ENCODE assay signal across 8 cellular contexts in genomic region chr11:57323503-57324153, GRCh38. TPM values are rescaled to one million over a fixed set of nuclear protein-coding genes. Genes with fewer than 3 reads are reported as not detected.
DNase-seq lines count a peak whose midpoint lies in the region; ATAC-seq and TF ChIP-seq lines count a peak whose summit lies in the region.

No MANE protein-coding gene starts in this region.

- H3K27me3 ChIP-seq in BJ (ENCODE audit: control insufficient read depth, insufficient read depth, low read length): no peaks in the 10 kb centered on the region
- H3K27me3 ChIP-seq in naive thymus-derived CD4-positive, alpha-beta T cell (ENCODE audit: control insufficient read depth in 2 of 2, insufficient read depth in 2 of 2, low read length in 2 of 2): no peaks in the 10 kb centered on the region

- peak overlapping the region; percentile 79 for H3K27ac ChIP-seq in naive thymus-derived CD4-positive, alpha-beta T cell (ENCODE audit: low read depth, low read length)

- POLR2A ChIA-PET in BJ (lab: Charles Lee): interaction anchor here (0.9 kb wide), 1 partner anchor 12 kb away, joined by 4 read pairs; no protein-coding TSS in a partner anchor
- POLR2A ChIA-PET in naive thymus-derived CD4-positive, alpha-beta T cell (lab: Charles Lee): interaction anchor here (0.6 to 3.9 kb wide), 4 partner anchors 8 to 192 kb away, joined by 3 to 94 read pairs (median 4); partner anchors contain the start of genes P2RX3, SLC43A1 and SSRP1

- peak; percentile 44 for TF ChIP-seq CTCF in BJ (IDR thresholded peaks at IDR 0.05; ENCODE audit: insufficient read depth, low read depth, low read length)

- H3K9me3 Mint-ChIP-seq in dendritic cell treated with granulocyte-macrophage colony-stimulating factor and Interleukin-4, amounts not matched to agents 40 ng/mL and 50 ng/mL, for 4 days: no peaks in the 10 kb centered on the region
- no peaks in the 10 kb centered on the region for H3K9me3 Mint-ChIP-seq in naive thymus-derived CD4-positive, alpha-beta T cell

- H3K4me1 Mint-ChIP-seq in dendritic cell treated with granulocyte-macrophage colony-stimulating factor and Interleukin-4, amounts not matched to agents 40 ng/mL and 50 ng/mL, for 4 days (ENCODE audit: low read depth): peaks cover 54% of the 10 kb centered on the region
- H3K4me1 Mint-ChIP-seq in naive thymus-derived CD4-positive, alpha-beta T cell: peaks cover 30 to 58% (median 51%) of the 10 kb centered on the region in 7 donors

- H3K4me3 Mint-ChIP-seq in dendritic cell treated with granulocyte-macrophage colony-stimulating factor and Interleukin-4, amounts not matched to agents 40 ng/mL and 50 ng/mL, for 4 days: peak overlapping the region; percentile 82
- peak overlapping the region; percentile 87 to 95 (median 89) for H3K4me3 Mint-ChIP-seq in naive thymus-derived CD4-positive, alpha-beta T cell

- peak overlapping the region; percentile 82 for H3K4me3 ChIP-seq in BJ (ENCODE audit: low read depth, low read length)
- H3K4me3 ChIP-seq in naive thymus-derived CD4-positive, alpha-beta T cell (ENCODE audit: low read length): no peak overlapping the region

- H3K27ac Mint-ChIP-seq in dendritic cell treated with granulocyte-macrophage colony-stimulating factor and Interleukin-4, amounts not matched to agents 40 ng/mL and 50 ng/mL, for 4 days: peak overlapping the region; percentile 90
- H3K27ac Mint-ChIP-seq in naive thymus-derived CD4-positive, alpha-beta T cell: peak overlapping the region; percentile 64 to 86 (median 84)

- intact Hi-C loops in dendritic cell treated with granulocyte-macrophage colony-stimulating factor and Interleukin-4, amounts not matched to agents 40 ng/mL and 50 ng/mL, for 4 days (cut with micrococcal nuclease): no loop called here
- intact Hi-C loops in naive thymus-derived CD4-positive, alpha-beta T cell (cut with micrococcal nuclease): loop anchor here in 1 of 2 donors (10.0 kb wide), 2 partner anchors 241 to 1821 kb away; partner anchors contain the start of genes FAM111A and UBE2L6

- CTCF ChIA-PET in BJ (lab: Yijun Ruan, JAX): interaction anchor here (1.7 kb wide), 1 partner anchor 12 kb away, joined by 7 read pairs; no protein-coding TSS in a partner anchor
- CTCF ChIA-PET in naive thymus-derived CD4-positive, alpha-beta T cell (lab: Charles Lee): no interaction called here

- ATAC-seq in naive thymus-derived CD4-positive, alpha-beta T cell: no peak
- ATAC-seq in HG03521 (IDR thresholded peaks at IDR 0.05; ENCODE audit: unreplicated experiment) (no peak), GM21423 (IDR thresholded peaks at IDR 0.05; ENCODE audit: unreplicated experiment) (no peak), GM19328 (IDR thresholded peaks at IDR 0.05; ENCODE audit: unreplicated experiment) (no peak), HG03457 (IDR thresholded peaks at IDR 0.05; ENCODE audit: unreplicated experiment) (no peak)

- DNase-seq in BJ (ENCODE audit: low read depth): no peak
- peak; percentile 21 for DNase-seq in NCI-H226
- DNase-seq in naive thymus-derived CD4-positive, alpha-beta T cell: no peak

- H3K4me1 ChIP-seq in naive thymus-derived CD4-positive, alpha-beta T cell (ENCODE audit: control insufficient read depth in 2 of 2, insufficient read depth in 2 of 2, low read length in 2 of 2): peaks cover 8 to 14% of the 10 kb centered on the region in 2 donors

- H3K36me3 Mint-ChIP-seq in dendritic cell treated with granulocyte-macrophage colony-stimulating factor and Interleukin-4, amounts not matched to agents 40 ng/mL and 50 ng/mL, for 4 days (ENCODE audit: low read depth): peaks cover 36% of the 10 kb centered on the region
- H3K36me3 Mint-ChIP-seq in naive thymus-derived CD4-positive, alpha-beta T cell: peaks cover 11 to 27% (median 21%) of the 10 kb centered on the region in 5 donors

- peaks cover 7% of the 10 kb centered on the region for H3K27me3 Mint-ChIP-seq in dendritic cell treated with granulocyte-macrophage colony-stimulating factor and Interleukin-4, amounts not matched to agents 40 ng/mL and 50 ng/mL, for 4 days
- no peaks in the 10 kb centered on the region for H3K27me3 Mint-ChIP-seq in naive thymus-derived CD4-positive, alpha-beta T cell

- H3K36me3 ChIP-seq in BJ (ENCODE audit: control insufficient read depth, insufficient read depth, low read length): peaks cover 34% of the 10 kb centered on the region
- H3K36me3 ChIP-seq in naive thymus-derived CD4-positive, alpha-beta T cell (ENCODE audit: control insufficient read depth in 2 of 3, insufficient read depth in 3 of 3, low read length in 3 of 3): peaks cover 3 to 23% (median 7%) of the 10 kb centered on the region in 3 experiments

- no peaks in the 10 kb centered on the region for H3K9me3 ChIP-seq in naive thymus-derived CD4-positive, alpha-beta T cell (ENCODE audit: control insufficient read depth in 2 of 3, low read length in 3 of 3)

RNA-seq across cellular contexts. Expression of gene TNKS1BP1, which starts 1.1 kb away (rescaled TPM):
- 51.1 and 73.7 TPM in 2 replicates for polyA plus RNA-seq in BJ (2011; rRNA removed)
- polyA minus RNA-seq in BJ (2011; rRNA and poly(A)+ RNA removed): 60.0 and 61.6 TPM in 2 replicates
- 10 to 100 TPM; 11.2 to 22.0 (median 15.9) TPM for total RNA-seq in naive thymus-derived CD4-positive, alpha-beta T cell
- 1 to 10 TPM; 2.8 to 7.5 TPM for polyA plus RNA-seq in naive thymus-derived CD4-positive, alpha-beta T cell

RNA-seq across cellular contexts. Expression of gene SSRP1, which starts 12.1 kb away (rescaled TPM):
- 100 and 102 TPM in 2 replicates for polyA plus RNA-seq in BJ (2011; rRNA removed)
- 83.1 and 90.6 TPM in 2 replicates for polyA minus RNA-seq in BJ (2011; rRNA and poly(A)+ RNA removed)
- total RNA-seq in naive thymus-derived CD4-positive, alpha-beta T cell: 100 to 1,000 TPM in 1 of 5 experiments, 10 to 100 TPM in 4; 46.9 to 146 (median 70.1) TPM
- 10 to 100 TPM; 34.3 to 48.9 TPM for polyA plus RNA-seq in naive thymus-derived CD4-positive, alpha-beta T cell

RNA-seq across cellular contexts. Expression of gene P2RX3, which starts 14.5 kb away (rescaled TPM):
- polyA plus RNA-seq in BJ (2011; rRNA removed): not detected in 2 replicates
- not detected in 2 replicates for polyA minus RNA-seq in BJ (2011; rRNA and poly(A)+ RNA removed)
- not detected for total RNA-seq in naive thymus-derived CD4-positive, alpha-beta T cell
- not detected for polyA plus RNA-seq in naive thymus-derived CD4-positive, alpha-beta T cell

RNA-seq across cellular contexts. Expression of gene PRG3, which starts 57.3 kb away (rescaled TPM):
- polyA plus RNA-seq in BJ (2011; rRNA removed): not detected in 2 replicates
- not detected in 2 replicates for polyA minus RNA-seq in BJ (2011; rRNA and poly(A)+ RNA removed)
- not detected for total RNA-seq in naive thymus-derived CD4-positive, alpha-beta T cell
- polyA plus RNA-seq in naive thymus-derived CD4-positive, alpha-beta T cell: not detected
